In genomic region chr6:21914121-21914973, GRCh38 we compare ENCODE assay signal across 8 cellular contexts.
DNase-seq lines count a peak whose midpoint lies in the region; FAIRE-seq and TF ChIP-seq lines count a peak whose summit lies in the region.

No MANE protein-coding gene starts in this region.

- H3K36me3 ChIP-seq in thyroid gland, result no peaks in the 10 kb centered on the region

- no peak overlapping the region for H3K4me3 ChIP-seq in thyroid gland (replicated peaks in 1 of 3)

- intact Hi-C loops in activated T-helper 1 cell treated with anti-CD3 and anti-CD28 coated beads, Interleukin-12 subunit alpha, Interleukin-12 subunit beta, Interleukin-2, Interleukin-4 antibody, amounts not matched to agents 30 ng/mL and 10 ng/mL and 1 ng/mL, durations not matched to agents 14 hours and 24 hours and 36 hours (cut with micrococcal nuclease), result no loop called here
- intact Hi-C loops in thyroid gland (cut with DNase I), result no loop called here

- H3K4me1 ChIP-seq in thyroid gland, result peaks cover 9 to 16% of the 10 kb centered on the region in 2 donors

- FAIRE-seq in GM19239 (lab: Jason Lieb, UNC), result no peak

- DNase-seq in AG08396 (ENCODE audit: low spot score) (peak; percentile 5), MV-4-11 (lab: John Stamatoyannopoulos, UW) (peak; percentile 2), kidney glomerular epithelial cell (lab: John Stamatoyannopoulos, UW) (peak; percentile 53), thyroid gland (peak; percentile 91 to 95), GM19239 (ENCODE audit: insufficient read length, low spot score) (no peak), midbrain (lab: John Stamatoyannopoulos, UW) (no peak), NCI-H526 (lab: John Stamatoyannopoulos, UW) (no peak)
- DNase-seq in activated T-helper 1 cell treated with anti-CD3 and anti-CD28 coated beads, Interleukin-12 subunit alpha, Interleukin-12 subunit beta, Interleukin-2, Interleukin-4 antibody, amounts not matched to agents 30 ng/mL and 10 ng/mL and 1 ng/mL, durations not matched to agents 14 hours and 24 hours and 36 hours (ENCODE audit: low spot score), result peak; percentile 8

- no peak for TF ChIP-seq POLR2A in thyroid gland (IDR thresholded peaks at IDR 0.05)

- 29 to 38% methylated on average over 8 of the region's 8 CpGs for WGBS in thyroid gland, 2 donors

- no peaks in the 10 kb centered on the region for H3K9me3 Mint-ChIP-seq in activated T-helper 1 cell treated with anti-CD3 and anti-CD28 coated beads, Interleukin-12 subunit alpha, Interleukin-12 subunit beta, Interleukin-2, Interleukin-4 antibody, amounts not matched to agents 30 ng/mL and 10 ng/mL and 1 ng/mL, durations not matched to agents 14 hours and 24 hours and 36 hours

- H3K27me3 Mint-ChIP-seq in activated T-helper 1 cell treated with anti-CD3 and anti-CD28 coated beads, Interleukin-12 subunit alpha, Interleukin-12 subunit beta, Interleukin-2, Interleukin-4 antibody, amounts not matched to agents 30 ng/mL and 10 ng/mL and 1 ng/mL, durations not matched to agents 14 hours and 24 hours and 36 hours (ENCODE audit: insufficient read depth), result peaks cover 5% of the 10 kb centered on the region

- H3K9me3 ChIP-seq in thyroid gland, result no peaks in the 10 kb centered on the region

- no peaks in the 10 kb centered on the region for H3K36me3 Mint-ChIP-seq in activated T-helper 1 cell treated with anti-CD3 and anti-CD28 coated beads, Interleukin-12 subunit alpha, Interleukin-12 subunit beta, Interleukin-2, Interleukin-4 antibody, amounts not matched to agents 30 ng/mL and 10 ng/mL and 1 ng/mL, durations not matched to agents 14 hours and 24 hours and 36 hours (ENCODE audit: low read depth)

- H3K4me1 Mint-ChIP-seq in activated T-helper 1 cell treated with anti-CD3 and anti-CD28 coated beads, Interleukin-12 subunit alpha, Interleukin-12 subunit beta, Interleukin-2, Interleukin-4 antibody, amounts not matched to agents 30 ng/mL and 10 ng/mL and 1 ng/mL, durations not matched to agents 14 hours and 24 hours and 36 hours (ENCODE audit: low read depth), result peaks cover 27% of the 10 kb centered on the region

- TF ChIP-seq CTCF in thyroid gland (IDR thresholded peaks at IDR 0.05), result no peak

- no peaks in the 10 kb centered on the region for H3K27me3 ChIP-seq in thyroid gland

- H3K27ac Mint-ChIP-seq in activated T-helper 1 cell treated with anti-CD3 and anti-CD28 coated beads, Interleukin-12 subunit alpha, Interleukin-12 subunit beta, Interleukin-2, Interleukin-4 antibody, amounts not matched to agents 30 ng/mL and 10 ng/mL and 1 ng/mL, durations not matched to agents 14 hours and 24 hours and 36 hours, result no peak overlapping the region

- no peak overlapping the region for H3K27ac ChIP-seq in thyroid gland

- peak overlapping the region; percentile 39 for H3K4me3 Mint-ChIP-seq in activated T-helper 1 cell treated with anti-CD3 and anti-CD28 coated beads, Interleukin-12 subunit alpha, Interleukin-12 subunit beta, Interleukin-2, Interleukin-4 antibody, amounts not matched to agents 30 ng/mL and 10 ng/mL and 1 ng/mL, durations not matched to agents 14 hours and 24 hours and 36 hours

Comparison
In these comparisons a context has a peak if more than half of its experiments do, and no peak if none do; other contexts are left out.
1. DNase-seq: peak in AG08396 (single experiment), MV-4-11 (single experiment), activated T-helper 1 cell treated with anti-CD3 and anti-CD28 coated beads, Interleukin-12 subunit alpha, Interleukin-12 subunit beta, Interleukin-2, Interleukin-4 antibody, amounts not matched to agents 30 ng/mL and 10 ng/mL and 1 ng/mL, durations not matched to agents 14 hours and 24 hours and 36 hours (single experiment), kidney glomerular epithelial cell (single experiment) and thyroid gland (2 of 2); none in GM19239 (single experiment), midbrain (single experiment) and NCI-H526 (0 of 2).